37 cellular contexts compared by ENCODE assay signal in the genomic region with DNA sequence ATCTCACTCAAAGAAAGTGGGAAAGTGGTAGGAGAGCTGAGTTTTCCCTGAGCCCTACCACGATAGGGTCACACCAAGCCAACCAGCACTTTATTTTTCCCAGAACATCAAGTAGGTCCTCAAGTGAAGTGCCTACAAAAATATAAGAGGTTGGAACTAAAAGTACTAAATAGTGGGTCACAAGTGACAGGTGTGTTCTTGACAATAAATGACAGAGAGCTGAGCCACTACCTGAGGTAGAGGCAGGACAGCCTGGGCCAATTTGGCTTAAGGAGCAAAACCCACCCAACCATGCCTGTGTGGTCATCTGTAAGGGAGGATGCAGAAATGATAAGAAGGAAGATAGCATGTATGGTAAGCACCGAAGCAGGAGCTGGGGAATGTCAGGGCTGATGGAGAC.
"Had no signal": no experiment of that assay in that cellular context is flagged by ENCODE, and none has a peak within 500 bp of the region (broad histone marks: within the 10 kb centered on the region; RNA-seq: fewer than 3 reads in every experiment).

No MANE protein-coding gene starts in this region.

- H3K9me3 ChIP-seq: MG63 had no signal

- DNase-seq: Karpas-422, Kasumi-1, KBM-7, KG1, MG63, MM.1S, MV-4-11, NCI-H1048, NCI-H1092, NCI-H1092 treated with DMSO at 0.1 percent for 48 hours, NCI-H1105, NCI-H1105 treated with DMSO at 0.1 percent for 48 hours, NCI-H1417, NCI-H1417 treated with DMSO at 0.1 percent for 48 hours, NCI-H1436, NCI-H1436 treated with DMSO at 0.1 percent for 48 hours, NCI-H146, NCI-H1694, NCI-H1694 treated with DMSO at 0.1 percent for 48 hours, NCI-H187, NCI-H187 treated with DMSO at 0.1 percent for 48 hours, NCI-H1930, NCI-H2029, NCI-H2029 treated with DMSO at 0.1 percent for 48 hours, NCI-H2081, NCI-H2081 treated with DMSO at 0.1 percent for 48 hours, NCI-H2107, NCI-H2171, NCI-H2171 treated with DMSO at 0.1 percent for 48 hours, NCI-H2227 treated with DMSO at 0.1 percent for 48 hours, NCI-H226, NCI-H345, NCI-H446, NCI-H446 treated with DMSO at 0.1 percent for 48 hours, NCI-H510A, NCI-H510A treated with DMSO at 0.1 percent for 48 hours had no signal

- H3K27me3 ChIP-seq: MG63 had no signal

- H3K27ac ChIP-seq: KMS-11 had no signal

- H3K36me3 ChIP-seq: MG63 had no signal

- H3K4me3 ChIP-seq: MG63 had no signal
